ENCODE assay signal across 16 cellular contexts in genomic region chr1:161163793-161164192, GRCh38. TPM values are rescaled to one million over a fixed set of nuclear protein-coding genes. Genes with fewer than 3 reads are reported as not detected.
DNase-seq lines count a peak whose midpoint lies in the region; ATAC-seq and TF ChIP-seq lines count a peak whose summit lies in the region.
"Had no signal": no experiment of that assay in that cellular context is flagged by ENCODE, and none has a peak within 500 bp of the region (broad histone marks: within the 10 kb centered on the region; RNA-seq: fewer than 3 reads in every experiment).

No MANE protein-coding gene starts in this region.

- no peak for DNase-seq in T-helper 2 cell treated with Interferon-gamma antibody and Interleukin-4, amounts not matched to agents 5 μg/mL and 100 μg/mL, for 36 hours (ENCODE audit: low spot score)
- DNase-seq in T-helper 2 cell (no peak), Panc1 (ENCODE audit: low read depth, low spot score) (no peak), progenitor cell of endocrine pancreas (ENCODE audit: low spot score, unreplicated experiment) (no peak), GM10248 (ENCODE audit: extremely low spot score) (no peak), A172 (ENCODE audit: low spot score) (no peak)
- DNase-seq in activated CD4-positive, CD25-positive, alpha-beta regulatory T cell (lab: John Stamatoyannopoulos, UW) = no peak
- DNase-seq: activated CD4-positive, CD25-positive, alpha-beta regulatory T cell treated with anti-CD3 and anti-CD28 coated beads, Interleukin-2, amount 50 U/mL, for 72 hours; esophagus squamous epithelium; Kasumi-1; NCI-H1105; NCI-H526 treated with DMSO at 0.1 percent for 48 hours; thyroid gland had no signal

- no peak overlapping the region for H3K4me3 Mint-ChIP-seq in T-helper 2 cell treated with Interferon-gamma antibody and Interleukin-4, amounts not matched to agents 5 μg/mL and 100 μg/mL, for 36 hours
- H3K4me3 Mint-ChIP-seq in dendritic cell treated with granulocyte-macrophage colony-stimulating factor and Interleukin-4, amounts not matched to agents 40 ng/mL and 50 ng/mL, for 4 days = no peak overlapping the region
- no peak overlapping the region for H3K4me3 Mint-ChIP-seq in progenitor cell of endocrine pancreas (ENCODE audit: low read depth)

- H3K27me3 Mint-ChIP-seq in T-helper 2 cell treated with Interferon-gamma antibody and Interleukin-4, amounts not matched to agents 5 μg/mL and 100 μg/mL, for 36 hours (ENCODE audit: low read depth) = no peaks in the 10 kb centered on the region
- H3K27me3 Mint-ChIP-seq in dendritic cell treated with granulocyte-macrophage colony-stimulating factor and Interleukin-4, amounts not matched to agents 40 ng/mL and 50 ng/mL, for 4 days = no peaks in the 10 kb centered on the region
- no peaks in the 10 kb centered on the region for H3K27me3 Mint-ChIP-seq in progenitor cell of endocrine pancreas

- H3K27ac ChIP-seq in Panc1 (ENCODE audit: low read length) = no peak overlapping the region
- H3K27ac ChIP-seq: cardiac muscle cell, esophagus squamous epithelium, left lung, thyroid gland had no signal

- POLR2A ChIA-PET in Panc1 (lab: Charles Lee) (interaction anchor here (0.5 kb wide), 1 partner anchor 951 kb away, joined by 5 read pairs; no protein-coding TSS in a partner anchor), GM10248 (lab: Yijun Ruan, JAX) (no interaction called here)

- H3K27me3 ChIP-seq in Panc1 (ENCODE audit: control insufficient read depth, insufficient read depth, low read length) = no peaks in the 10 kb centered on the region
- H3K27me3 ChIP-seq: cardiac muscle cell, esophagus squamous epithelium, left lung, thyroid gland had no signal

- no peaks in the 10 kb centered on the region for H3K9me3 Mint-ChIP-seq in T-helper 2 cell treated with Interferon-gamma antibody and Interleukin-4, amounts not matched to agents 5 μg/mL and 100 μg/mL, for 36 hours
- no peaks in the 10 kb centered on the region for H3K9me3 Mint-ChIP-seq in dendritic cell treated with granulocyte-macrophage colony-stimulating factor and Interleukin-4, amounts not matched to agents 40 ng/mL and 50 ng/mL, for 4 days
- no peaks in the 10 kb centered on the region for H3K9me3 Mint-ChIP-seq in progenitor cell of endocrine pancreas (ENCODE audit: low read depth)

- TSS peak; percentile 61 for BruUV-seq in Panc1 (replicated peaks; lab: Mats Ljungman, UMichigan)

- H3K4me1 Mint-ChIP-seq in T-helper 2 cell treated with Interferon-gamma antibody and Interleukin-4, amounts not matched to agents 5 μg/mL and 100 μg/mL, for 36 hours (ENCODE audit: low read depth) = peaks cover 35% of the 10 kb centered on the region
- H3K4me1 Mint-ChIP-seq in dendritic cell treated with granulocyte-macrophage colony-stimulating factor and Interleukin-4, amounts not matched to agents 40 ng/mL and 50 ng/mL, for 4 days (ENCODE audit: low read depth) = peaks cover 88% of the 10 kb centered on the region
- peaks cover 23% of the 10 kb centered on the region for H3K4me1 Mint-ChIP-seq in progenitor cell of endocrine pancreas (ENCODE audit: low read depth)

- peak overlapping the region; percentile 99 for H3K27ac Mint-ChIP-seq in T-helper 2 cell treated with Interferon-gamma antibody and Interleukin-4, amounts not matched to agents 5 μg/mL and 100 μg/mL, for 36 hours
- H3K27ac Mint-ChIP-seq in dendritic cell treated with granulocyte-macrophage colony-stimulating factor and Interleukin-4, amounts not matched to agents 40 ng/mL and 50 ng/mL, for 4 days = peak overlapping the region; percentile 96
- peak overlapping the region; percentile 7 for H3K27ac Mint-ChIP-seq in progenitor cell of endocrine pancreas

- CTCF ChIA-PET in Panc1 (lab: Charles Lee) (no interaction called here), GM10248 (lab: Yijun Ruan, JAX) (interaction anchor here (1.6 to 3.1 kb wide), 3 partner anchors 9 to 219 kb away, joined by 4 to 20 read pairs (median 18); partner anchors contain the start of gene UFC1)

- H3K4me3 ChIP-seq in Panc1 (ENCODE audit: low read depth in 2 of 2, low read length in 2 of 2) = no peak overlapping the region
- H3K4me3 ChIP-seq: cardiac muscle cell, esophagus squamous epithelium, left lung, thyroid gland had no signal

- no peak for ATAC-seq in Panc1
- ATAC-seq: left lung had no signal

- in situ Hi-C loops in Panc1 (cut with HindIII; ENCODE audit: low pct_unique_long_range_greater_than_20kb, low sequenced_read_pairs) = no loop called here

- H3K36me3 Mint-ChIP-seq in T-helper 2 cell treated with Interferon-gamma antibody and Interleukin-4, amounts not matched to agents 5 μg/mL and 100 μg/mL, for 36 hours (ENCODE audit: low read depth) = peaks cover 40% of the 10 kb centered on the region
- peaks cover 75% of the 10 kb centered on the region for H3K36me3 Mint-ChIP-seq in dendritic cell treated with granulocyte-macrophage colony-stimulating factor and Interleukin-4, amounts not matched to agents 40 ng/mL and 50 ng/mL, for 4 days (ENCODE audit: low read depth)
- peaks cover 24% of the 10 kb centered on the region for H3K36me3 Mint-ChIP-seq in progenitor cell of endocrine pancreas (ENCODE audit: insufficient read depth)

- no peaks in the 10 kb centered on the region for H3K9me3 ChIP-seq in Panc1 (ENCODE audit: control insufficient read depth, insufficient read depth, low read depth, low read length)
- H3K9me3 ChIP-seq: esophagus squamous epithelium, left lung, thyroid gland had no signal

- peaks cover 22% of the 10 kb centered on the region for H3K4me1 ChIP-seq in Panc1 (ENCODE audit: control insufficient read depth, insufficient read depth, low read length)

- intact Hi-C loops in Panc1 (cut with micrococcal nuclease; ENCODE audit: unreplicated experiment) = no loop called here
- intact Hi-C loops in dendritic cell treated with granulocyte-macrophage colony-stimulating factor and Interleukin-4, amounts not matched to agents 40 ng/mL and 50 ng/mL, for 4 days (cut with micrococcal nuclease) = no loop called here

- peaks cover 4% of the 10 kb centered on the region; the same call in 1 of the 2 replicates for H3K36me3 ChIP-seq in Panc1 (ENCODE audit: control insufficient read depth, insufficient read depth, low read length)

- TF ChIP-seq CTCF in Panc1 (IDR thresholded peaks at IDR 0.05) (no peak), progenitor cell of endocrine pancreas (IDR thresholded peaks at IDR 0.05; ENCODE audit: unreplicated experiment) (no peak), GM10248 (IDR thresholded peaks at IDR 0.05; ENCODE audit: control extremely low read depth, extremely low read depth, low read depth, missing control alignments) (no peak)

RNA-seq across cellular contexts. Expression of gene PPOX, which starts 2.4 kb away (rescaled TPM):
- 20.6 TPM for total RNA-seq in Panc1 (2021; ENCODE audit: unreplicated experiment)
- 26.2 TPM for polyA plus RNA-seq in Panc1 (2012; ENCODE audit: insufficient read length)
- total RNA-seq in progenitor cell of endocrine pancreas = 50.9 and 56.5 TPM in 2 replicates
- total RNA-seq in A172 (2014; rRNA removed; shearing (Covaris generic)) = 37.1 and 39.9 TPM in 2 replicates

RNA-seq across cellular contexts. Expression of gene USP21, which starts 4.5 kb away (rescaled TPM):
- total RNA-seq in Panc1 (2021; ENCODE audit: unreplicated experiment) (41.9 TPM), progenitor cell of endocrine pancreas (48.8 and 51.1 TPM in 2 replicates)
- 35.0 TPM for polyA plus RNA-seq in Panc1 (2012; ENCODE audit: insufficient read length)
- total RNA-seq in A172 (2014; rRNA removed; shearing (Covaris generic)) = 5.2 and 5.7 TPM in 2 replicates

RNA-seq across cellular contexts. Expression of gene UFC1, which starts 10.0 kb away (rescaled TPM):
- total RNA-seq in Panc1 (2021; ENCODE audit: unreplicated experiment) (127 TPM), progenitor cell of endocrine pancreas (139 and 150 TPM in 2 replicates)
- polyA plus RNA-seq in Panc1 (2012; ENCODE audit: insufficient read length) = 179 TPM
- total RNA-seq in A172 (2014; rRNA removed; shearing (Covaris generic)) = 95.7 and 128 TPM in 2 replicates

RNA-seq across cellular contexts. Expression of gene B4GALT3, which starts 13.5 kb away (rescaled TPM):
- total RNA-seq in Panc1 (2021; ENCODE audit: unreplicated experiment) (28.6 TPM), progenitor cell of endocrine pancreas (45.9 and 48.2 TPM in 2 replicates)
- polyA plus RNA-seq in Panc1 (2012; ENCODE audit: insufficient read length) = 23.1 TPM
- total RNA-seq in A172 (2014; rRNA removed; shearing (Covaris generic)) = 59.5 and 61.1 TPM in 2 replicates

RNA-seq across cellular contexts. Expression of gene DEDD, which starts 31.3 kb away (rescaled TPM):
- total RNA-seq in Panc1 (2021; ENCODE audit: unreplicated experiment) = 42.5 TPM
- polyA plus RNA-seq in Panc1 (2012; ENCODE audit: insufficient read length) = 52.6 TPM
- 46.9 and 49.3 TPM in 2 replicates for total RNA-seq in progenitor cell of endocrine pancreas
- 37.8 and 40.1 TPM in 2 replicates for total RNA-seq in A172 (2014; rRNA removed; shearing (Covaris generic))

Comparison
In these comparisons a context has a peak if more than half of its experiments do, and no peak if none do; other contexts are left out.
1. H3K27ac Mint-ChIP-seq: peak in every context shown above with its lines; median percentile 99 in T-helper 2 cell treated with Interferon-gamma antibody and Interleukin-4, amounts not matched to agents 5 μg/mL and 100 μg/mL, for 36 hours; 96 in dendritic cell treated with granulocyte-macrophage colony-stimulating factor and Interleukin-4, amounts not matched to agents 40 ng/mL and 50 ng/mL, for 4 days; 7 in progenitor cell of endocrine pancreas.